12 cellular contexts compared by ENCODE assay signal in genomic region chr11:73333626-73334199, GRCh38. TPM values are rescaled to one million over a fixed set of nuclear protein-coding genes. Genes with fewer than 3 reads are reported as not detected.
DNase-seq lines count a peak whose midpoint lies in the region; ATAC-seq and TF ChIP-seq lines count a peak whose summit lies in the region.
"Had no signal": no experiment of that assay in that cellular context is flagged by ENCODE, and none has a peak within 500 bp of the region (broad histone marks: within the 10 kb centered on the region; RNA-seq: fewer than 3 reads in every experiment).

No MANE protein-coding gene starts in this region.

- H3K9me3 ChIP-seq in endodermal cell (ENCODE audit: control insufficient read depth, low read length) = no peaks in the 10 kb centered on the region

- H3K9me3 Mint-ChIP-seq in activated CD4-positive, alpha-beta T cell treated with anti-CD3 and anti-CD28 coated beads, Interleukin-2, amount 10 ng/mL, durations not matched to agents 7 days and 5 days = no peaks in the 10 kb centered on the region
- H3K9me3 Mint-ChIP-seq in activated CD4-positive, alpha-beta T cell treated with anti-CD3 and anti-CD28 coated beads for 36 hours (ENCODE audit: low read depth) = no peaks in the 10 kb centered on the region
- H3K9me3 Mint-ChIP-seq in endodermal cell (no peaks in the 10 kb centered on the region), neural crest cell (no peaks in the 10 kb centered on the region), type B pancreatic cell (no peaks in the 10 kb centered on the region)
- H3K9me3 Mint-ChIP-seq: activated T-helper 1 cell treated with anti-CD3 and anti-CD28 coated beads, Interleukin-12 subunit alpha, Interleukin-12 subunit beta, Interleukin-2, Interleukin-4 antibody, amounts not matched to agents 30 ng/mL and 10 ng/mL and 1 ng/mL, durations not matched to agents 14 hours and 24 hours and 36 hours had no signal

- peaks cover 11% of the 10 kb centered on the region for H3K4me1 ChIP-seq in endodermal cell (ENCODE audit: control insufficient read depth, insufficient read depth, low read length)

- no peaks in the 10 kb centered on the region for H3K36me3 Mint-ChIP-seq in activated CD4-positive, alpha-beta T cell treated with anti-CD3 and anti-CD28 coated beads, Interleukin-2, amount 10 ng/mL, durations not matched to agents 7 days and 5 days (ENCODE audit: low read depth)
- no peaks in the 10 kb centered on the region for H3K36me3 Mint-ChIP-seq in activated CD4-positive, alpha-beta T cell treated with anti-CD3 and anti-CD28 coated beads for 36 hours (ENCODE audit: low read depth)
- H3K36me3 Mint-ChIP-seq in endodermal cell (ENCODE audit: low read depth) = peaks cover 1% of the 10 kb centered on the region
- no peaks in the 10 kb centered on the region for H3K36me3 Mint-ChIP-seq in neural crest cell (ENCODE audit: low read depth)
- no peaks in the 10 kb centered on the region for H3K36me3 Mint-ChIP-seq in type B pancreatic cell

- H3K4me1 Mint-ChIP-seq in activated CD4-positive, alpha-beta T cell treated with anti-CD3 and anti-CD28 coated beads, Interleukin-2, amount 10 ng/mL, durations not matched to agents 7 days and 5 days = no peaks in the 10 kb centered on the region
- no peaks in the 10 kb centered on the region for H3K4me1 Mint-ChIP-seq in activated CD4-positive, alpha-beta T cell treated with anti-CD3 and anti-CD28 coated beads for 36 hours
- H3K4me1 Mint-ChIP-seq in endodermal cell (peaks cover 39% of the 10 kb centered on the region), neural crest cell (peaks cover 72% of the 10 kb centered on the region), type B pancreatic cell (ENCODE audit: unreplicated experiment) (peaks cover 59% of the 10 kb centered on the region)

- H3K27me3 ChIP-seq in endodermal cell (ENCODE audit: control insufficient read depth, insufficient read depth, low read length, poor library complexity, severe bottlenecking) = no peaks in the 10 kb centered on the region

- intact Hi-C loops in activated CD4-positive, alpha-beta T cell treated with anti-CD3 and anti-CD28 coated beads for 36 hours (cut with DNase I, micrococcal nuclease) = no loop called here

- peaks cover 9% of the 10 kb centered on the region for H3K36me3 ChIP-seq in endodermal cell (ENCODE audit: control insufficient read depth, insufficient read depth, low read length)

- CTCF ChIA-PET in activated CD4-positive, alpha-beta T cell treated with anti-CD3 and anti-CD28 coated beads, Interleukin-2, amount 10 ng/mL, durations not matched to agents 7 days and 5 days (lab: Charles Lee) = interaction anchor here (1.0 to 4.3 kb wide), 6 partner anchors 11 to 44 kb away, joined by 3 to 26 read pairs (median 6); no protein-coding TSS in a partner anchor
- CTCF ChIA-PET in activated CD4-positive, alpha-beta T cell treated with anti-CD3 and anti-CD28 coated beads for 36 hours (lab: Charles Lee) = interaction anchor here (0.9 to 6.2 kb wide), 6 partner anchors 11 to 44 kb away, joined by 3 to 91 read pairs (median 14); partner anchors contain the start of gene ARHGEF17
- CTCF ChIA-PET in HEK293T (lab: Yijun Ruan, JAX) = interaction anchor here (1.2 to 4.9 kb wide), 3 partner anchors 20 to 36 kb away, joined by 3 to 53 read pairs (median 10); partner anchors contain the start of gene ARHGEF17

- 90 to 95% methylated on average over 1 to 3 of the region's 3 CpGs for WGBS in endodermal cell (ENCODE audit: insufficient coverage in 1 of 2, insufficient read length in 1 of 2), 2 experiments

- H3K27me3 Mint-ChIP-seq in activated CD4-positive, alpha-beta T cell treated with anti-CD3 and anti-CD28 coated beads, Interleukin-2, amount 10 ng/mL, durations not matched to agents 7 days and 5 days = no peaks in the 10 kb centered on the region
- no peaks in the 10 kb centered on the region for H3K27me3 Mint-ChIP-seq in activated CD4-positive, alpha-beta T cell treated with anti-CD3 and anti-CD28 coated beads for 36 hours
- peaks cover 8% of the 10 kb centered on the region for H3K27me3 Mint-ChIP-seq in endodermal cell (ENCODE audit: insufficient read depth)
- H3K27me3 Mint-ChIP-seq in neural crest cell (ENCODE audit: low read depth) = no peaks in the 10 kb centered on the region
- H3K27me3 Mint-ChIP-seq in type B pancreatic cell = no peaks in the 10 kb centered on the region

- POLR2A ChIA-PET in activated CD4-positive, alpha-beta T cell treated with anti-CD3 and anti-CD28 coated beads, Interleukin-2, amount 10 ng/mL, durations not matched to agents 7 days and 5 days (lab: Charles Lee) = no interaction called here
- POLR2A ChIA-PET in activated CD4-positive, alpha-beta T cell treated with anti-CD3 and anti-CD28 coated beads for 36 hours (lab: Charles Lee) = no interaction called here
- POLR2A ChIA-PET in HEK293T (lab: Yijun Ruan, JAX) = interaction anchor here (0.8 to 1.1 kb wide), 2 partner anchors 24 to 31 kb away, joined by 3 read pairs; no protein-coding TSS in a partner anchor

- no peak for ATAC-seq in activated CD4-positive, alpha-beta T cell treated with anti-CD3 and anti-CD28 coated beads for 36 hours
- ATAC-seq in GM18873 (IDR thresholded peaks at IDR 0.05; ENCODE audit: low FRiP score, unreplicated experiment) = no peak

- H3K4me3 Mint-ChIP-seq in activated CD4-positive, alpha-beta T cell treated with anti-CD3 and anti-CD28 coated beads, Interleukin-2, amount 10 ng/mL, durations not matched to agents 7 days and 5 days = no peak overlapping the region
- H3K4me3 Mint-ChIP-seq in activated CD4-positive, alpha-beta T cell treated with anti-CD3 and anti-CD28 coated beads for 36 hours = no peak overlapping the region
- no peak overlapping the region for H3K4me3 Mint-ChIP-seq in endodermal cell
- peak overlapping the region; percentile 70 for H3K4me3 Mint-ChIP-seq in neural crest cell
- peak overlapping the region; percentile 52 for H3K4me3 Mint-ChIP-seq in type B pancreatic cell
- H3K4me3 Mint-ChIP-seq: activated T-helper 1 cell treated with anti-CD3 and anti-CD28 coated beads, Interleukin-12 subunit alpha, Interleukin-12 subunit beta, Interleukin-2, Interleukin-4 antibody, amounts not matched to agents 30 ng/mL and 10 ng/mL and 1 ng/mL, durations not matched to agents 14 hours and 24 hours and 36 hours had no signal

- no peak for DNase-seq in activated CD4-positive, alpha-beta T cell treated with anti-CD3 and anti-CD28 coated beads, Interleukin-2, amount 10 ng/mL, durations not matched to agents 7 days and 5 days
- no peak for DNase-seq in activated CD4-positive, alpha-beta T cell treated with anti-CD3 and anti-CD28 coated beads for 36 hours
- DNase-seq in endodermal cell (no peak), neural crest cell (ENCODE audit: low read depth, low spot score) (no peak), type B pancreatic cell (ENCODE audit: extremely low spot score, unreplicated experiment) (no peak), HEK293T (ENCODE audit: extremely low spot score) (no peak), cerebellar nuclear complex (lab: John Stamatoyannopoulos, UW) (no peak)
- DNase-seq: midbrain, MV-4-11 had no signal

- peak overlapping the region; percentile 91 for H3K27ac ChIP-seq in endodermal cell (ENCODE audit: low read depth, low read length)
- H3K27ac ChIP-seq: 22Rv1 had no signal

- H3K9ac ChIP-seq in endodermal cell (ENCODE audit: extremely low read depth, low read length, poor library complexity, severe bottlenecking) = no peak overlapping the region

- TF ChIP-seq CTCF in endodermal cell (conservative IDR thresholded peaks at IDR 0.05) (no peak), neural crest cell (conservative IDR thresholded peaks at IDR 0.05) (no peak), type B pancreatic cell (conservative IDR thresholded peaks at IDR 0.05) (no peak)

- H3K4me3 ChIP-seq in endodermal cell (ENCODE audit: low read length) = no peak overlapping the region

- H3K27ac Mint-ChIP-seq in activated CD4-positive, alpha-beta T cell treated with anti-CD3 and anti-CD28 coated beads, Interleukin-2, amount 10 ng/mL, durations not matched to agents 7 days and 5 days = peak overlapping the region; percentile 55
- H3K27ac Mint-ChIP-seq in activated CD4-positive, alpha-beta T cell treated with anti-CD3 and anti-CD28 coated beads for 36 hours = no peak overlapping the region
- H3K27ac Mint-ChIP-seq in endodermal cell (no peak overlapping the region), neural crest cell (ENCODE audit: unreplicated experiment) (no peak overlapping the region), type B pancreatic cell (peak overlapping the region; percentile 7)
- H3K27ac Mint-ChIP-seq: activated T-helper 1 cell treated with anti-CD3 and anti-CD28 coated beads, Interleukin-12 subunit alpha, Interleukin-12 subunit beta, Interleukin-2, Interleukin-4 antibody, amounts not matched to agents 30 ng/mL and 10 ng/mL and 1 ng/mL, durations not matched to agents 14 hours and 24 hours and 36 hours had no signal

TF ChIP-seq in HEK293T, 16 proteins besides CTCF, POLR2A, EP300 and RAD21 (continues in another document):
- TF ChIP-seq ZNF384 (IDR thresholded peaks at IDR 0.05) = no peak
- TF ChIP-seq PKNOX1 (IDR thresholded peaks at IDR 0.05) = no peak
- TF ChIP-seq FOXK2 (IDR thresholded peaks at IDR 0.05) = no peak
- no peak for TF ChIP-seq NFRKB (IDR thresholded peaks at IDR 0.05)
- TF ChIP-seq TARDBP (IDR thresholded peaks at IDR 0.05) = no peak

RNA-seq across cellular contexts. Expression of gene ARHGEF17, which starts 25.6 kb away (rescaled TPM):
- total RNA-seq in activated CD4-positive, alpha-beta T cell treated with anti-CD3 and anti-CD28 coated beads, Interleukin-2, amount 10 ng/mL, durations not matched to agents 7 days and 5 days = not detected
- under 1 TPM in 1 of 2 experiments, not detected in 1; 0.05 TPM for total RNA-seq in activated CD4-positive, alpha-beta T cell treated with anti-CD3 and anti-CD28 coated beads for 36 hours
- total RNA-seq in endodermal cell = 10 to 100 TPM; 31.0 to 39.0 TPM
- polyA plus RNA-seq in endodermal cell (2013, experiment 1 of 2) = 52.4 TPM
- 45.3 TPM for polyA plus RNA-seq in endodermal cell (2013, experiment 2 of 2)
- total RNA-seq in neural crest cell = 51.3 and 55.7 TPM in 2 replicates
- total RNA-seq in type B pancreatic cell (ENCODE audit: low replicate concordance) = 29.2 and 69.7 TPM in 2 replicates

RNA-seq across cellular contexts. Expression of gene RELT, which starts 42.5 kb away (rescaled TPM):
- 10 to 100 TPM; 22.0 to 24.6 TPM for total RNA-seq in activated CD4-positive, alpha-beta T cell treated with anti-CD3 and anti-CD28 coated beads, Interleukin-2, amount 10 ng/mL, durations not matched to agents 7 days and 5 days
- 10 to 100 TPM; 18.5 to 21.3 TPM for total RNA-seq in activated CD4-positive, alpha-beta T cell treated with anti-CD3 and anti-CD28 coated beads for 36 hours
- 1 to 10 TPM; 6.9 to 8.9 TPM for total RNA-seq in endodermal cell
- polyA plus RNA-seq in endodermal cell (2013, experiment 1 of 2) = 7.8 TPM
- polyA plus RNA-seq in endodermal cell (2013, experiment 2 of 2) = 8.4 TPM
- 18.4 and 20.9 TPM in 2 replicates for total RNA-seq in neural crest cell
- 2.9 and 8.5 TPM in 2 replicates for total RNA-seq in type B pancreatic cell (ENCODE audit: low replicate concordance)

Comparison
In these comparisons a context has a peak if more than half of its experiments do, and no peak if none do; other contexts are left out.
1. H3K27ac Mint-ChIP-seq: peak in activated CD4-positive, alpha-beta T cell treated with anti-CD3 and anti-CD28 coated beads, Interleukin-2, amount 10 ng/mL, durations not matched to agents 7 days and 5 days (single experiment) and type B pancreatic cell (single experiment); none in activated CD4-positive, alpha-beta T cell treated with anti-CD3 and anti-CD28 coated beads for 36 hours (single experiment), endodermal cell (single experiment) and neural crest cell (single experiment).
2. H3K4me3 Mint-ChIP-seq: peak in neural crest cell (single experiment) and type B pancreatic cell (single experiment); none in activated CD4-positive, alpha-beta T cell treated with anti-CD3 and anti-CD28 coated beads, Interleukin-2, amount 10 ng/mL, durations not matched to agents 7 days and 5 days (single experiment), activated CD4-positive, alpha-beta T cell treated with anti-CD3 and anti-CD28 coated beads for 36 hours (single experiment) and endodermal cell (single experiment).
3. RNA of gene ARHGEF17, which starts 25.6 kb away (total RNA-seq): 29.2 to 69.7 TPM in type B pancreatic cell, 51.3 to 55.7 TPM in neural crest cell and 31.0 to 39.0 TPM in endodermal cell; 0.05 TPM in activated CD4-positive, alpha-beta T cell treated with anti-CD3 and anti-CD28 coated beads for 36 hours and not detected in activated CD4-positive, alpha-beta T cell treated with anti-CD3 and anti-CD28 coated beads, Interleukin-2, amount 10 ng/mL, durations not matched to agents 7 days and 5 days; every median in the first group is over 10 times any median in the second.